3 cellular contexts compared by ENCODE assay signal in the genomic region with DNA sequence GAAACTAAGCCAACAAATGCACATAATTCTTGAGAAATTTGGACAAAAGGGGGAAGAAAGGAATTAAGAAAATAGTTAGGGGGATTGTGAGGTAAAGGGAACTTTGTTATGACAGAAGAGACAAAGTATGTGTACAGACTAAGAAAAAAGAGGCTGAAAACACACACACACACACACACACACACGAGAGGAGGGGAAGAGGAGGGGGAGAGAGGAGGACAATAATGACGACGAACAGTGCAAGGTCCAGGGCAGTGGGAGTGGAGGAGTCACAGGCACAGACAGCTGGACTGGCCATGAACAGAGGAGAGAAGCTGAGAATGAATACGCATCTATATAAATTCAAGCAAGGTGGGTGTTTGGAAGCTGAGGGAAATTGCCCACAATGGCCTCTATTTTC.
TF ChIP-seq lines count a peak whose summit lies in the region.

No MANE protein-coding gene starts in this region.

TF ChIP-seq in endothelial cell of umbilical vein, 7 proteins besides CTCF, POLR2A, EP300 and RAD21:
- TF ChIP-seq JUN (IDR thresholded peaks at IDR 0.05; ENCODE audit: borderline replicate concordance, insufficient read depth, insufficient read length, low read depth) (no peak), FOS (IDR thresholded peaks at IDR 0.05; ENCODE audit: borderline replicate concordance, insufficient read depth, low read length) (no peak), EZH2 (IDR thresholded peaks at IDR 0.05; ENCODE audit: borderline replicate concordance, low read depth, low read length, severe bottlenecking) (no peak), POLR2AphosphoS5 (IDR thresholded peaks at IDR 0.05; ENCODE audit: insufficient read depth, low read depth, low read length) (no peak)

TF ChIP-seq in HepG2, 621 proteins besides CTCF, POLR2A, EP300 and RAD21 (continues in another document):
- TF ChIP-seq TSC22D2 (CRISPR knock-in tag; IDR thresholded peaks at IDR 0.05; ENCODE audit: borderline replicate concordance) (no peak), ZNF44 (CRISPR knock-in tag; IDR thresholded peaks at IDR 0.05) (no peak), ZNF816 (CRISPR knock-in tag; IDR thresholded peaks at IDR 0.05; ENCODE audit: borderline replicate concordance) (no peak), SRF (IDR thresholded peaks at IDR 0.05; ENCODE audit: low read depth, low read length) (no peak), RARA (CRISPR knock-in tag; IDR thresholded peaks at IDR 0.05) (no peak), NR2C2 (CRISPR knock-in tag; IDR thresholded peaks at IDR 0.05; ENCODE audit: borderline replicate concordance) (no peak; the same call in 1 of the 2 replicates), CENPT (CRISPR knock-in tag; IDR thresholded peaks at IDR 0.05; ENCODE audit: low read depth) (no peak), FOXA1 (IDR thresholded peaks at IDR 0.05) (no peak), FOXA1 (CRISPR knock-in tag; IDR thresholded peaks at IDR 0.05) (no peak), ZNF17 (CRISPR knock-in tag; IDR thresholded peaks at IDR 0.05) (no peak), ZNF224 (CRISPR knock-in tag; IDR thresholded peaks at IDR 0.05) (no peak), ZNF430 (CRISPR knock-in tag; IDR thresholded peaks at IDR 0.05) (peak; percentile 66; the same call in 1 of the 2 replicates), RNF2 (conservative IDR thresholded peaks at IDR 0.05; ENCODE audit: low read depth) (no peak), POLR2AphosphoS5 (IDR thresholded peaks at IDR 0.05; ENCODE audit: low read depth, low read length) (peak; percentile 34; the same call in 1 of the 2 replicates), ZNF329 (CRISPR knock-in tag; IDR thresholded peaks at IDR 0.05; ENCODE audit: low read depth) (no peak), PCBP1 (IDR thresholded peaks at IDR 0.05; ENCODE audit: borderline replicate concordance, low read depth, low read length) (no peak), ZNF839 (CRISPR knock-in tag; IDR thresholded peaks at IDR 0.05; ENCODE audit: borderline replicate concordance) (no peak), SETDB1 (CRISPR knock-in tag; IDR thresholded peaks at IDR 0.05; ENCODE audit: borderline replicate concordance) (no peak), MTA3 (CRISPR knock-in tag; IDR thresholded peaks at IDR 0.05) (no peak), RXRB (CRISPR knock-in tag; IDR thresholded peaks at IDR 0.05; ENCODE audit: borderline replicate concordance) (0 out of 2 replicates have a peak, but pooled peaks have one; percentile 18), CAMTA2 (CRISPR knock-in tag; IDR thresholded peaks at IDR 0.05; ENCODE audit: borderline replicate concordance) (no peak), ZFYVE20 (CRISPR knock-in tag; IDR thresholded peaks at IDR 0.05; ENCODE audit: borderline replicate concordance, low read depth) (no peak), BORCS8-MEF2B (CRISPR knock-in tag; IDR thresholded peaks at IDR 0.05) (no peak), ZNF468 (CRISPR knock-in tag; IDR thresholded peaks at IDR 0.05) (no peak), ZNF7 (CRISPR knock-in tag; IDR thresholded peaks at IDR 0.05) (no peak)
- TF ChIP-seq, protein P1, sequence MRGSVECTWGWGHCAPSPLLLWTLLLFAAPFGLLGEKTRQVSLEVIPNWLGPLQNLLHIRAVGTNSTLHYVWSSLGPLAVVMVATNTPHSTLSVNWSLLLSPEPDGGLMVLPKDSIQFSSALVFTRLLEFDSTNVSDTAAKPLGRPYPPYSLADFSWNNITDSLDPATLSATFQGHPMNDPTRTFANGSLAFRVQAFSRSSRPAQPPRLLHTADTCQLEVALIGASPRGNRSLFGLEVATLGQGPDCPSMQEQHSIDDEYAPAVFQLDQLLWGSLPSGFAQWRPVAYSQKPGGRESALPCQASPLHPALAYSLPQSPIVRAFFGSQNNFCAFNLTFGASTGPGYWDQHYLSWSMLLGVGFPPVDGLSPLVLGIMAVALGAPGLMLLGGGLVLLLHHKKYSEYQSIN (CRISPR knock-in tag; IDR thresholded peaks at IDR 0.05; ENCODE audit: borderline replicate concordance) = no peak
- TF ChIP-seq, protein P2, sequence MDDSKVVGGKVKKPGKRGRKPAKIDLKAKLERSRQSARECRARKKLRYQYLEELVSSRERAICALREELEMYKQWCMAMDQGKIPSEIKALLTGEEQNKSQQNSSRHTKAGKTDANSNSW (CRISPR knock-in tag; IDR thresholded peaks at IDR 0.05; ENCODE audit: borderline replicate concordance) = no peak
- TF ChIP-seq, protein P3, sequence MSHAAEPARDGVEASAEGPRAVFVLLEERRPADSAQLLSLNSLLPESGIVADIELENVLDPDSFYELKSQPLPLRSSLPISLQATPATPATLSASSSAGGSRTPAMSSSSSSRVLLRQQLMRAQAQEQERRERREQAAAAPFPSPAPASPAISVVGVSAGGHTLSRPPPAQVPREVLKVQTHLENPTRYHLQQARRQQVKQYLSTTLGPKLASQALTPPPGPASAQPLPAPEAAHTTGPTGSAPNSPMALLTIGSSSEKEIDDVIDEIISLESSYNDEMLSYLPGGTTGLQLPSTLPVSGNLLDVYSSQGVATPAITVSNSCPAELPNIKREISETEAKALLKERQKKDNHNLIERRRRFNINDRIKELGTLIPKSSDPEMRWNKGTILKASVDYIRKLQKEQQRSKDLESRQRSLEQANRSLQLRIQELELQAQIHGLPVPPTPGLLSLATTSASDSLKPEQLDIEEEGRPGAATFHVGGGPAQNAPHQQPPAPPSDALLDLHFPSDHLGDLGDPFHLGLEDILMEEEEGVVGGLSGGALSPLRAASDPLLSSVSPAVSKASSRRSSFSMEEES (CRISPR knock-in tag; IDR thresholded peaks at IDR 0.05) = no peak
- TF ChIP-seq, protein P4, sequence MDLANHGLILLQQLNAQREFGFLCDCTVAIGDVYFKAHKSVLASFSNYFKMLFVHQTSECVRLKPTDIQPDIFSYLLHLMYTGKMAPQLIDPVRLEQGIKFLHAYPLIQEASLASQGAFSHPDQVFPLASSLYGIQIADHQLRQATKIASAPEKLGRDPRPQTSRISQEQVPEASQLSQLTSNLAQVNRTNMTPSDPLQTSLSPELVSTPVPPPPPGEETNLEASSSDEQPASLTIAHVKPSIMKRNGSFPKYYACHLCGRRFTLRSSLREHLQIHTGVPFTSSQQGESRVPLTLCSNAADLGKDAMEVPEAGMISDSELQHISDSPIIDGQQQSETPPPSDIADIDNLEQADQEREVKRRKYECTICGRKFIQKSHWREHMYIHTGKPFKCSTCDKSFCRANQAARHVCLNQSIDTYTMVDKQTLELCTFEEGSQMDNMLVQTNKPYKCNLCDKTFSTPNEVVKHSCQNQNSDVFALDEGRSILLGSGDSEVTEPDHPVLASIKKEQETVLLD (CRISPR knock-in tag; IDR thresholded peaks at IDR 0.05; ENCODE audit: low read depth) = no peak; the same call in 1 of the 2 replicates
- TF ChIP-seq, protein P5, sequence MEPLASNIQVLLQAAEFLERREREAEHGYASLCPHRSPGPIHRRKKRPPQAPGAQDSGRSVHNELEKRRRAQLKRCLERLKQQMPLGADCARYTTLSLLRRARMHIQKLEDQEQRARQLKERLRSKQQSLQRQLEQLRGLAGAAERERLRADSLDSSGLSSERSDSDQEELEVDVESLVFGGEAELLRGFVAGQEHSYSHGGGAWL (CRISPR knock-in tag; IDR thresholded peaks at IDR 0.05) = no peak
- TF ChIP-seq, protein P6, sequence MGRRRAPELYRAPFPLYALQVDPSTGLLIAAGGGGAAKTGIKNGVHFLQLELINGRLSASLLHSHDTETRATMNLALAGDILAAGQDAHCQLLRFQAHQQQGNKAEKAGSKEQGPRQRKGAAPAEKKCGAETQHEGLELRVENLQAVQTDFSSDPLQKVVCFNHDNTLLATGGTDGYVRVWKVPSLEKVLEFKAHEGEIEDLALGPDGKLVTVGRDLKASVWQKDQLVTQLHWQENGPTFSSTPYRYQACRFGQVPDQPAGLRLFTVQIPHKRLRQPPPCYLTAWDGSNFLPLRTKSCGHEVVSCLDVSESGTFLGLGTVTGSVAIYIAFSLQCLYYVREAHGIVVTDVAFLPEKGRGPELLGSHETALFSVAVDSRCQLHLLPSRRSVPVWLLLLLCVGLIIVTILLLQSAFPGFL (CRISPR knock-in tag; IDR thresholded peaks at IDR 0.05) = no peak

TF ChIP-seq in SK-N-SH treated with all-trans-retinoic acid at 6 μM for 48 hours, 23 proteins besides CTCF, POLR2A, EP300 and RAD21:
- TF ChIP-seq PPARA (CRISPR knock-in tag; IDR thresholded peaks at IDR 0.05; ENCODE audit: borderline replicate concordance) = no peak
- TF ChIP-seq TOX (CRISPR knock-in tag; IDR thresholded peaks at IDR 0.05; ENCODE audit: borderline replicate concordance) = no peak
- TF ChIP-seq, protein P7, sequence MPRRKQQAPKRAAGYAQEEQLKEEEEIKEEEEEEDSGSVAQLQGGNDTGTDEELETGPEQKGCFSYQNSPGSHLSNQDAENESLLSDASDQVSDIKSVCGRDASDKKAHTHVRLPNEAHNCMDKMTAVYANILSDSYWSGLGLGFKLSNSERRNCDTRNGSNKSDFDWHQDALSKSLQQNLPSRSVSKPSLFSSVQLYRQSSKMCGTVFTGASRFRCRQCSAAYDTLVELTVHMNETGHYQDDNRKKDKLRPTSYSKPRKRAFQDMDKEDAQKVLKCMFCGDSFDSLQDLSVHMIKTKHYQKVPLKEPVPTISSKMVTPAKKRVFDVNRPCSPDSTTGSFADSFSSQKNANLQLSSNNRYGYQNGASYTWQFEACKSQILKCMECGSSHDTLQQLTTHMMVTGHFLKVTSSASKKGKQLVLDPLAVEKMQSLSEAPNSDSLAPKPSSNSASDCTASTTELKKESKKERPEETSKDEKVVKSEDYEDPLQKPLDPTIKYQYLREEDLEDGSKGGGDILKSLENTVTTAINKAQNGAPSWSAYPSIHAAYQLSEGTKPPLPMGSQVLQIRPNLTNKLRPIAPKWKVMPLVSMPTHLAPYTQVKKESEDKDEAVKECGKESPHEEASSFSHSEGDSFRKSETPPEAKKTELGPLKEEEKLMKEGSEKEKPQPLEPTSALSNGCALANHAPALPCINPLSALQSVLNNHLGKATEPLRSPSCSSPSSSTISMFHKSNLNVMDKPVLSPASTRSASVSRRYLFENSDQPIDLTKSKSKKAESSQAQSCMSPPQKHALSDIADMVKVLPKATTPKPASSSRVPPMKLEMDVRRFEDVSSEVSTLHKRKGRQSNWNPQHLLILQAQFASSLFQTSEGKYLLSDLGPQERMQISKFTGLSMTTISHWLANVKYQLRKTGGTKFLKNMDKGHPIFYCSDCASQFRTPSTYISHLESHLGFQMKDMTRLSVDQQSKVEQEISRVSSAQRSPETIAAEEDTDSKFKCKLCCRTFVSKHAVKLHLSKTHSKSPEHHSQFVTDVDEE (CRISPR knock-in tag; IDR thresholded peaks at IDR 0.05) = no peak
- TF ChIP-seq ZC3H10 (CRISPR knock-in tag; IDR thresholded peaks at IDR 0.05) = no peak
- no peak for TF ChIP-seq ZFP3 (CRISPR knock-in tag; IDR thresholded peaks at IDR 0.05)
- no peak for TF ChIP-seq GLIS3 (CRISPR knock-in tag; IDR thresholded peaks at IDR 0.05)
- no peak for TF ChIP-seq BACH2 (CRISPR knock-in tag; IDR thresholded peaks at IDR 0.05; ENCODE audit: borderline replicate concordance)
- TF ChIP-seq ZNF70 (CRISPR knock-in tag; IDR thresholded peaks at IDR 0.05) = no peak
- TF ChIP-seq ZNF565 (CRISPR knock-in tag; conservative IDR thresholded peaks at IDR 0.05; ENCODE audit: low read depth) = no peak
- TF ChIP-seq RARB (CRISPR knock-in tag; IDR thresholded peaks at IDR 0.05) = no peak
- TF ChIP-seq ZFP30 (CRISPR knock-in tag; IDR thresholded peaks at IDR 0.05) = no peak
- no peak for TF ChIP-seq ESRRG (CRISPR knock-in tag; IDR thresholded peaks at IDR 0.05)
- no peak for TF ChIP-seq ISL1 (CRISPR knock-in tag; IDR thresholded peaks at IDR 0.05)
- no peak for TF ChIP-seq SNAI2 (CRISPR knock-in tag; IDR thresholded peaks at IDR 0.05)
- TF ChIP-seq OSR1 (CRISPR knock-in tag; IDR thresholded peaks at IDR 0.05) = no peak
